ENCODE assay signal across 36 cellular contexts in genomic region chr4:150710770-150711375, GRCh38.
"Had no signal": no experiment of that assay in that cellular context is flagged by ENCODE, and none has a peak within 500 bp of the region (broad histone marks: within the 10 kb centered on the region; RNA-seq: fewer than 3 reads in every experiment).

No MANE protein-coding gene starts in this region.

- H3K4me3 ChIP-seq: adrenal gland, body of pancreas, esophagus squamous epithelium, gastrocnemius medialis, heart left ventricle had no signal

- FAIRE-seq: colon, endometrium, endothelial cell of umbilical vein had no signal

- H3K27me3 Mint-ChIP-seq: activated B cell treated with CpG ODN at 0.5 μM for 24 hours; activated CD8-positive, alpha-beta T cell treated with anti-CD3 and anti-CD28 coated beads for 36 hours; activated naive CD4-positive, alpha-beta T cell treated with anti-CD3 and anti-CD28 coated beads, Interleukin-2, amount 50 U/mL, for 24 hours; activated naive CD8-positive, alpha-beta T cell treated with anti-CD3 and anti-CD28 coated beads for 36 hours; activated naive CD8-positive, alpha-beta T cell treated with anti-CD3 and anti-CD28 coated beads, Interleukin-2, amount 50 U/mL, for 24 hours; T-helper 17 cell had no signal

- H3K4me3 Mint-ChIP-seq: activated B cell treated with CpG ODN at 0.5 μM for 24 hours; activated CD8-positive, alpha-beta T cell treated with anti-CD3 and anti-CD28 coated beads for 36 hours; activated naive CD4-positive, alpha-beta T cell treated with anti-CD3 and anti-CD28 coated beads for 36 hours; activated naive CD4-positive, alpha-beta T cell treated with anti-CD3 and anti-CD28 coated beads, Interleukin-2, amount 50 U/mL, for 24 hours; activated naive CD8-positive, alpha-beta T cell treated with anti-CD3 and anti-CD28 coated beads for 36 hours; activated naive CD8-positive, alpha-beta T cell treated with anti-CD3 and anti-CD28 coated beads, Interleukin-2, amount 50 U/mL, for 24 hours; activated T-cell treated with anti-CD3 and anti-CD28 coated beads, Interleukin-2, amount 50 U/mL, for 4 hours; T-helper 17 cell; T-helper 2 cell treated with Interferon-gamma antibody and Interleukin-4, amounts not matched to agents 5 μg/mL and 100 μg/mL, for 36 hours had no signal

- H3K27me3 ChIP-seq: adrenal gland, body of pancreas, esophagus squamous epithelium, foreskin keratinocyte, gastrocnemius medialis, heart left ventricle had no signal

- ATAC-seq: activated CD4-positive, CD25-positive, alpha-beta regulatory T cell treated with anti-CD3 and anti-CD28 coated beads, Interleukin-2, amount 50 U/mL, for 24 hours; activated CD8-positive, alpha-beta T cell treated with anti-CD3 and anti-CD28 coated beads for 36 hours; activated naive CD8-positive, alpha-beta T cell treated with anti-CD3 and anti-CD28 coated beads, Interleukin-2, amount 50 U/mL, for 24 hours; activated T-cell treated with anti-CD3 and anti-CD28 coated beads, Interleukin-2, amount 50 U/mL, for 4 hours; body of pancreas; foreskin keratinocyte; gastrocnemius medialis; heart left ventricle; T-helper 17 cell had no signal

- H3K9me3 Mint-ChIP-seq: activated B cell treated with CpG ODN at 0.5 μM for 24 hours; activated CD8-positive, alpha-beta T cell treated with anti-CD3 and anti-CD28 coated beads for 36 hours; activated naive CD4-positive, alpha-beta T cell treated with anti-CD3 and anti-CD28 coated beads for 36 hours; activated naive CD4-positive, alpha-beta T cell treated with anti-CD3 and anti-CD28 coated beads, Interleukin-2, amount 50 U/mL, for 24 hours; activated naive CD8-positive, alpha-beta T cell treated with anti-CD3 and anti-CD28 coated beads for 36 hours; activated naive CD8-positive, alpha-beta T cell treated with anti-CD3 and anti-CD28 coated beads, Interleukin-2, amount 50 U/mL, for 24 hours; activated T-cell treated with anti-CD3 and anti-CD28 coated beads, Interleukin-2, amount 50 U/mL, for 4 hours; activated T-helper 2 cell treated with anti-CD3 and anti-CD28 coated beads, Interferon-gamma antibody, Interleukin-2, Interleukin-4, amounts not matched to agents 10 μg/mL and 5 μg/mL and 100 μg/mL, durations not matched to agents 14 hours and 24 hours and 36 hours; T-helper 2 cell treated with Interferon-gamma antibody and Interleukin-4, amounts not matched to agents 5 μg/mL and 100 μg/mL, for 36 hours had no signal

- H3K27ac ChIP-seq: adrenal gland, body of pancreas, epithelial cell of prostate, esophagus squamous epithelium, foreskin keratinocyte, gastrocnemius medialis, heart left ventricle, WERI-Rb-1 had no signal

- H3K36me3 ChIP-seq: adrenal gland, esophagus squamous epithelium, gastrocnemius medialis, heart left ventricle, WERI-Rb-1 had no signal

- H3K4me1 Mint-ChIP-seq: activated B cell treated with CpG ODN at 0.5 μM for 24 hours; activated naive CD4-positive, alpha-beta T cell treated with anti-CD3 and anti-CD28 coated beads, Interleukin-2, amount 50 U/mL, for 24 hours had no signal

- H3K27ac Mint-ChIP-seq: activated B cell treated with CpG ODN at 0.5 μM for 24 hours; activated CD8-positive, alpha-beta T cell treated with anti-CD3 and anti-CD28 coated beads for 36 hours; activated naive CD4-positive, alpha-beta T cell treated with anti-CD3 and anti-CD28 coated beads for 36 hours; activated naive CD4-positive, alpha-beta T cell treated with anti-CD3 and anti-CD28 coated beads, Interleukin-2, amount 50 U/mL, for 24 hours; activated naive CD8-positive, alpha-beta T cell treated with anti-CD3 and anti-CD28 coated beads for 36 hours; activated T-helper 2 cell treated with anti-CD3 and anti-CD28 coated beads, Interferon-gamma antibody, Interleukin-2, Interleukin-4, amounts not matched to agents 10 μg/mL and 5 μg/mL and 100 μg/mL, durations not matched to agents 14 hours and 24 hours and 36 hours; T-helper 17 cell; T-helper 2 cell treated with Interferon-gamma antibody and Interleukin-4, amounts not matched to agents 5 μg/mL and 100 μg/mL, for 36 hours had no signal

- H3K9me3 ChIP-seq: esophagus squamous epithelium, gastrocnemius medialis, heart left ventricle had no signal

- H3K4me1 ChIP-seq: adrenal gland, esophagus squamous epithelium, foreskin keratinocyte, gastrocnemius medialis, heart left ventricle had no signal

- DNase-seq: activated B cell treated with CpG ODN at 0.5 μM for 24 hours; activated CD4-positive, alpha-beta T cell treated with anti-CD3 and anti-CD28 coated beads for 48 hours; activated CD4-positive, alpha-beta T cell treated with anti-CD3 and anti-CD28 coated beads, Interleukin-2, amount 50 U/mL, for 1 hour; activated CD4-positive, alpha-beta T cell treated with anti-CD3 and anti-CD28 coated beads, Interleukin-2, amount 50 U/mL, for 48 hours; activated CD8-positive, alpha-beta memory T cell treated with anti-CD3 and anti-CD28 coated beads for 24 hours; activated CD8-positive, alpha-beta T cell treated with anti-CD3 and anti-CD28 coated beads for 36 hours; activated effector memory CD4-positive, alpha-beta T cell treated with anti-CD3 and anti-CD28 coated beads, Interleukin-2, amount 50 U/mL, for 16 hours; activated naive CD4-positive, alpha-beta T cell treated with anti-CD3 and anti-CD28 coated beads for 36 hours; activated naive CD8-positive, alpha-beta T cell treated with anti-CD3 and anti-CD28 coated beads for 36 hours; activated naive CD8-positive, alpha-beta T cell treated with anti-CD3 and anti-CD28 coated beads, Interleukin-2, amount 50 U/mL, for 24 hours; activated T-cell treated with anti-CD3 and anti-CD28 coated beads, Interleukin-2, amount 50 U/mL, for 4 hours; adrenal gland; amygdala; aorta; body of pancreas; caudate nucleus; cortex of kidney; dermis blood vessel endothelial cell; effector CD4-positive, alpha-beta T cell; esophagus squamous epithelium; foreskin keratinocyte; gastrocnemius medialis; glutamatergic neuron; heart left ventricle; T-helper 1 cell; T-helper 17 cell; T1000; WERI-Rb-1 had no signal
